ENCODE assay signal across 19 cellular contexts in genomic region chr11:114087028-114087427, GRCh38. TPM values are rescaled to one million over a fixed set of nuclear protein-coding genes. Genes with fewer than 3 reads are reported as not detected.
DNase-seq lines count a peak whose midpoint lies in the region; ATAC-seq and TF ChIP-seq lines count a peak whose summit lies in the region.
"Had no signal": no experiment of that assay in that cellular context is flagged by ENCODE, and none has a peak within 500 bp of the region (broad histone marks: within the 10 kb centered on the region; RNA-seq: fewer than 3 reads in every experiment).

No MANE protein-coding gene starts in this region.

- TF ChIP-seq CTCF in Caco-2 (IDR thresholded peaks at IDR 0.05; ENCODE audit: insufficient read depth in 1 of 2, low read depth in 1 of 2, low read length in 1 of 2, severe bottlenecking in 1 of 2, unreplicated experiment in 1 of 2) (no peak), progenitor cell of endocrine pancreas (IDR thresholded peaks at IDR 0.05; ENCODE audit: unreplicated experiment) (no peak), CD14-positive monocyte (IDR thresholded peaks at IDR 0.05) (no peak)

- BruUV-seq in Caco-2 (replicated peaks; lab: Mats Ljungman, UMichigan) = no TSS peak

- POLR2A ChIA-PET in Caco-2 (lab: Charles Lee) = interaction anchor here (0.5 kb wide), 1 partner anchor 9 kb away, joined by 11 read pairs; no protein-coding TSS in a partner anchor

- H3K27ac Mint-ChIP-seq in Caco-2 (ENCODE audit: unreplicated experiment) (peak overlapping the region; percentile 32), progenitor cell of endocrine pancreas (peak overlapping the region; percentile 86), CD14-positive monocyte (peak overlapping the region in 3 of 7 donors; percentile 8 to 65 (median 10))
- H3K27ac Mint-ChIP-seq in activated T-helper 17 cell treated with anti-CD3 and anti-CD28 coated beads, Interleukin-2, amount 50 U/mL, for 72 hours = peak overlapping the region; percentile 47

- CTCF ChIA-PET in Caco-2 (lab: Charles Lee) = no interaction called here

- ATAC-seq in activated T-helper 17 cell treated with anti-CD3 and anti-CD28 coated beads, Interleukin-2, amount 50 U/mL, for 72 hours (replicated peaks) = peak; percentile 65
- ATAC-seq: A549, upper lobe of right lung had no signal

- H3K36me3 ChIP-seq in Caco-2 (ENCODE audit: control insufficient read depth, insufficient read depth, low read length) = no peaks in the 10 kb centered on the region
- H3K36me3 ChIP-seq: ovary had no signal

- intact Hi-C loops in Caco-2 (cut with micrococcal nuclease; ENCODE audit: unreplicated experiment) (no loop called here), CD14-positive monocyte (cut with micrococcal nuclease) (loop anchor here in 1 of 2 donors (10.0 kb wide), 1 partner anchor 48 kb away; no protein-coding TSS in a partner anchor)

- peaks cover 32% of the 10 kb centered on the region for H3K4me1 Mint-ChIP-seq in Caco-2 (ENCODE audit: low read depth, unreplicated experiment)
- peaks cover 12% of the 10 kb centered on the region for H3K4me1 Mint-ChIP-seq in activated T-helper 17 cell treated with anti-CD3 and anti-CD28 coated beads, Interleukin-2, amount 50 U/mL, for 72 hours
- peaks cover 78% of the 10 kb centered on the region for H3K4me1 Mint-ChIP-seq in progenitor cell of endocrine pancreas (ENCODE audit: low read depth)
- H3K4me1 Mint-ChIP-seq in CD14-positive monocyte = peaks cover 73% of the 10 kb centered on the region

- H3K9me3 ChIP-seq in Caco-2 = no peaks in the 10 kb centered on the region
- H3K9me3 ChIP-seq: A549, ovary, upper lobe of right lung had no signal

- no peak for TF ChIP-seq POLR2A in erythroblast (IDR thresholded peaks at IDR 0.05; ENCODE audit: low read length)

- H3K36me3 Mint-ChIP-seq in Caco-2 (ENCODE audit: insufficient read depth, unreplicated experiment) = no peaks in the 10 kb centered on the region
- no peaks in the 10 kb centered on the region for H3K36me3 Mint-ChIP-seq in activated T-helper 17 cell treated with anti-CD3 and anti-CD28 coated beads, Interleukin-2, amount 50 U/mL, for 72 hours (ENCODE audit: low read depth)
- peaks cover 3% of the 10 kb centered on the region for H3K36me3 Mint-ChIP-seq in progenitor cell of endocrine pancreas (ENCODE audit: insufficient read depth)
- peaks cover 0 to 3% of the 10 kb centered on the region in 2 donors for H3K36me3 Mint-ChIP-seq in CD14-positive monocyte

- no peaks in the 10 kb centered on the region for H3K27me3 ChIP-seq in Caco-2 (replicated peaks; ENCODE audit: control insufficient read depth, insufficient read depth, low read length)
- H3K27me3 ChIP-seq: ovary, upper lobe of right lung had no signal

- H3K4me3 Mint-ChIP-seq in Caco-2 (ENCODE audit: unreplicated experiment) (no peak overlapping the region), progenitor cell of endocrine pancreas (ENCODE audit: low read depth) (no peak overlapping the region), CD14-positive monocyte (peak overlapping the region in 1 of 2 donors; percentile 31)
- peak overlapping the region; percentile 42 for H3K4me3 Mint-ChIP-seq in activated T-helper 17 cell treated with anti-CD3 and anti-CD28 coated beads, Interleukin-2, amount 50 U/mL, for 72 hours

- H3K27me3 Mint-ChIP-seq in Caco-2 (ENCODE audit: insufficient read depth, unreplicated experiment) (no peaks in the 10 kb centered on the region), progenitor cell of endocrine pancreas (no peaks in the 10 kb centered on the region), CD14-positive monocyte (ENCODE audit: low read depth in 3 of 3) (peaks cover 3 to 8% (median 8%) of the 10 kb centered on the region in 3 donors)
- H3K27me3 Mint-ChIP-seq in activated T-helper 17 cell treated with anti-CD3 and anti-CD28 coated beads, Interleukin-2, amount 50 U/mL, for 72 hours = no peaks in the 10 kb centered on the region

- no peak overlapping the region for H3K4me3 ChIP-seq in Caco-2 (ENCODE audit: low read depth, low read length)
- H3K4me3 ChIP-seq: A549, ovary, upper lobe of right lung had no signal

- H3K9me3 Mint-ChIP-seq in Caco-2 (ENCODE audit: unreplicated experiment) (no peaks in the 10 kb centered on the region), progenitor cell of endocrine pancreas (ENCODE audit: low read depth) (no peaks in the 10 kb centered on the region), CD14-positive monocyte (peaks cover 0 to 3% (median 0%) of the 10 kb centered on the region in 7 donors)
- H3K9me3 Mint-ChIP-seq in activated T-helper 17 cell treated with anti-CD3 and anti-CD28 coated beads, Interleukin-2, amount 50 U/mL, for 72 hours = no peaks in the 10 kb centered on the region

- peaks cover 37% of the 10 kb centered on the region for H3K4me1 ChIP-seq in Caco-2

- DNase-seq in SIG-M5 treated with dmso at 0.1 percent for 504 hours (lab: John Stamatoyannopoulos, UW; ENCODE audit: unreplicated experiment) (peak; percentile 42), SIG-M5 (lab: John Stamatoyannopoulos, UW) (no peak), Caco-2 (no peak), progenitor cell of endocrine pancreas (ENCODE audit: low spot score, unreplicated experiment) (no peak), erythroblast (lab: John Stamatoyannopoulos, UW) (no peak), epidermal melanocyte (ENCODE audit: insufficient read length, low spot score) (no peak), CD14-positive monocyte (ENCODE audit: low spot score) (no peak)
- DNase-seq: activated gamma-delta T cell, anterior cingulate cortex, C1 segment of cervical spinal cord, DND-41, GOT3, MM.1S, NCI-H1930, NCI-H524, ovary, upper lobe of right lung had no signal

RNA-seq across cellular contexts. Expression of gene ZBTB16, which starts 27.5 kb away (rescaled TPM):
- 10.6 and 12.7 TPM in 2 replicates for total RNA-seq in Caco-2 (2022)
- 10 to 100 TPM in 1 of 2 donors, 1 to 10 TPM in 1; 6.1 to 10.6 TPM for total RNA-seq in activated T-helper 17 cell treated with anti-CD3 and anti-CD28 coated beads, Interleukin-2, amount 50 U/mL, for 72 hours
- total RNA-seq in progenitor cell of endocrine pancreas = 29.6 and 32.6 TPM in 2 replicates
- 1 to 10 TPM; 4.1 to 8.3 TPM for polyA plus RNA-seq in CD14-positive monocyte
- polyA plus RNA-seq: A549 had no signal
